Comparison of ENCODE assay signal across 25 cellular contexts in the genomic region with DNA sequence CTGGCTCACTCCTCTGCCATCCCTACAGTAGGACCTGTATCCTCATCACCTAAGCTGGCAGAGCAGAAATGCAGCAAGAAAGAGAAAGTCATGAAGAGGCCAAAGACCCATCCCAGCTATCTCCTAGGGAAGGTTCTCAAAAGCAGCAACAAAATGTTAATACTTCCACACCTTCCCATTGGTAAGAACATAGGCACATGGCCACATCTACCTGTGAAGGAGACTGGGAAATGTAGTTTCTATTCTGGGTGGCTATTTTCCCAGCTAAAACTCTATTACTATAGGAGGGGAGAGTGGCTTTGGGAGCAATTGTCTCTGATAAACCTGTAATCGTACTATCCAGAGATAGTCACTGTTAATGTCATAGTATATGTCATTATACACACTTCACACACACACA. TPM values are rescaled to one million over a fixed set of nuclear protein-coding genes. Genes with fewer than 3 reads are reported as not detected.
DNase-seq lines count a peak whose midpoint lies in the region; ATAC-seq and TF ChIP-seq lines count a peak whose summit lies in the region.
"Had no signal": no experiment of that assay in that cellular context is flagged by ENCODE, and none has a peak within 500 bp of the region (broad histone marks: within the 10 kb centered on the region; RNA-seq: fewer than 3 reads in every experiment).

No MANE protein-coding gene starts in this region.

- no peaks in the 10 kb centered on the region for H3K79me2 ChIP-seq in PC-3 (ENCODE audit: low read length)

- ATAC-seq in PC-3, result no peak
- no peak for ATAC-seq in psoas muscle
- no peak for ATAC-seq in GM19324 (IDR thresholded peaks at IDR 0.05; ENCODE audit: low FRiP score, unreplicated experiment)
- ATAC-seq in HG03135 (IDR thresholded peaks at IDR 0.05; ENCODE audit: unreplicated experiment), result no peak
- ATAC-seq: activated CD8-positive, alpha-beta T cell treated with anti-CD3 and anti-CD28 coated beads, Interleukin-2, amount 10 ng/mL, durations not matched to agents 7 days and 5 days had no signal

- TF ChIP-seq CTCF in PC-3 (conservative IDR thresholded peaks at IDR 0.05; ENCODE audit: low read depth, low read length) (no peak), psoas muscle (IDR thresholded peaks at IDR 0.05) (no peak)

- intact Hi-C loops in PC-3 (cut with micrococcal nuclease), result loop anchor here (1.0 to 5.0 kb wide), 3 partner anchors 13 to 73 kb away; partner anchors contain the start of genes ACYP1 and EIF2B2
- intact Hi-C loops in psoas muscle (cut with DNase I), result no loop called here

- H3K9ac ChIP-seq in PC-3 (ENCODE audit: low read length), result no peak overlapping the region

- DNase-seq in NCI-H748 (lab: John Stamatoyannopoulos, UW; ENCODE audit: unreplicated experiment) (peak; percentile 13), NCI-H748 treated with DMSO at 0.1 percent for 48 hours (lab: John Stamatoyannopoulos, UW) (no peak), PC-3 (no peak), iPS-NIHi11 (ENCODE audit: low spot score) (peak; percentile 15), psoas muscle (no peak), activated gamma-delta T cell (lab: John Stamatoyannopoulos, UW) (no peak)
- DNase-seq: activated CD4-positive, alpha-beta T cell treated with anti-CD3 and anti-CD28 coated beads for 4 hours; activated CD8-positive, alpha-beta T cell treated with anti-CD3 and anti-CD28 coated beads, Interleukin-2, amount 10 ng/mL, durations not matched to agents 7 days and 5 days; DMS79 treated with DMSO at 0.1 percent for 48 hours; dorsolateral prefrontal cortex; GDM1; NCI-H1436 treated with DMSO at 0.1 percent for 48 hours; NCI-H2081 treated with DMSO at 0.1 percent for 48 hours; NCI-H446 treated with DMSO at 0.1 percent for 48 hours; OCI-M1; Right ventricle myocardium superior; stimulated activated CD4-positive, alpha-beta T cell treated with anti-CD3 and anti-CD28 coated beads, Interleukin-2, amount 100 ng/mL, for 24 hours; stimulated activated CD8-positive, alpha-beta memory T cell treated with anti-CD3 and anti-CD28 coated beads, Interleukin-4, amount 100 ng/mL, for 48 hours; testis had no signal

- no peaks in the 10 kb centered on the region for H4K20me1 ChIP-seq in PC-3 (ENCODE audit: low read length)

- H3K4me3 ChIP-seq in PC-3 (ENCODE audit: low read length) (no peak overlapping the region), psoas muscle (no peak overlapping the region)
- H3K4me3 ChIP-seq: breast epithelium, dorsolateral prefrontal cortex, right atrium auricular region, testis had no signal

- WGBS in psoas muscle, 3 donors, result 94 to 96% (median 94%) methylated on average over 1 of the region's 1 CpG

- CTCF ChIA-PET in PC-3 (lab: Charles Lee), result interaction anchor here (0.8 kb wide), 1 partner anchor 13 kb away, joined by 3 read pairs; the partner anchor contains the start of gene EIF2B2

- H3F3A ChIP-seq in PC-3 (ENCODE audit: low read length, unreplicated experiment), result no peaks in the 10 kb centered on the region

- no peak overlapping the region for H2AFZ ChIP-seq in PC-3 (ENCODE audit: low read length)

- H3K4me1 ChIP-seq in PC-3 (ENCODE audit: insufficient read depth, low read length), result peaks cover 17% of the 10 kb centered on the region
- H3K4me1 ChIP-seq in psoas muscle, result peaks cover 16% of the 10 kb centered on the region
- H3K4me1 ChIP-seq: breast epithelium, right atrium auricular region, testis had no signal

- no TSS peak for BruUV-seq in PC-3 (replicated peaks; lab: Mats Ljungman, UMichigan)

- H3K9me3 ChIP-seq in PC-3 (ENCODE audit: low read length) (no peaks in the 10 kb centered on the region), psoas muscle (no peaks in the 10 kb centered on the region)
- H3K9me3 ChIP-seq: breast epithelium, right atrium auricular region, testis had no signal

- POLR2A ChIA-PET in PC-3 (lab: Charles Lee; ENCODE audit: unreplicated experiment), result interaction anchor here (0.6 to 1.0 kb wide), 3 partner anchors 9 to 200 kb away, joined by 3 to 18 read pairs (median 3); no protein-coding TSS in a partner anchor

- H3K36me3 ChIP-seq in PC-3 (ENCODE audit: low read depth, low read length), result no peaks in the 10 kb centered on the region
- H3K36me3 ChIP-seq in psoas muscle (ENCODE audit: insufficient read depth in 1 of 2, low read depth in 1 of 2), result no peaks in the 10 kb centered on the region
- H3K36me3 ChIP-seq: breast epithelium, right atrium auricular region had no signal

- H3K27ac ChIP-seq in PC-3 (ENCODE audit: low read length) (peak overlapping the region; percentile 25; the same call in 1 of the 2 replicates), psoas muscle (peak overlapping the region; percentile 69)
- H3K27ac ChIP-seq: dorsolateral prefrontal cortex, HL-60, right atrium auricular region, testis had no signal

- no peaks in the 10 kb centered on the region for H3K9me2 ChIP-seq in PC-3 (replicated peaks; ENCODE audit: low read length)

- 0 out of 2 replicates have a peak overlapping the region, but pooled peaks have one; percentile 40 for H3K4me2 ChIP-seq in PC-3 (ENCODE audit: low read length)

- H3K27me3 ChIP-seq in PC-3 (ENCODE audit: low read length) (no peaks in the 10 kb centered on the region), psoas muscle (ENCODE audit: insufficient read depth in 3 of 3, low read length in 2 of 3) (no peaks in the 10 kb centered on the region)
- H3K27me3 ChIP-seq: breast epithelium, dorsolateral prefrontal cortex, right atrium auricular region, testis had no signal

RNA-seq across cellular contexts. Expression of gene EIF2B2, which starts 13.7 kb away (rescaled TPM):
- total RNA-seq in PC-3 (2014; rRNA removed) (96.8 and 113 TPM in 2 replicates), psoas muscle (10 to 100 TPM; 44.5 to 68.9 (median 54.6) TPM)
- 10 to 100 TPM; 64.4 to 91.9 (median 74.8) TPM for polyA plus RNA-seq in psoas muscle

RNA-seq across cellular contexts. Expression of gene PGF, which starts 33.6 kb away (rescaled TPM):
- total RNA-seq in PC-3 (2014; rRNA removed) (0.26 and 1.5 TPM in 2 replicates), psoas muscle (1 to 10 TPM; 4.1 to 9.8 (median 8.1) TPM)
- 1 to 10 TPM; 2.5 to 9.2 (median 2.6) TPM for polyA plus RNA-seq in psoas muscle
- polyA plus RNA-seq: neural cell had no signal

Comparison
In these comparisons a context has a peak if more than half of its experiments do, and no peak if none do; other contexts are left out.
1. DNase-seq: peak in NCI-H748 (single experiment) and iPS-NIHi11 (single experiment); none in NCI-H748 treated with DMSO at 0.1 percent for 48 hours (single experiment), PC-3 (single experiment), psoas muscle (0 of 2) and activated gamma-delta T cell (single experiment).